1 cellular context compared by ENCODE assay signal in genomic region chr10:71850745-71851629, GRCh38.
A peak's percentile ranks its signal among the peaks of the same experiment; 100 is the strongest.
TF ChIP-seq lines count a peak whose summit lies in the region.

TSS of gene PSAP (minus strand) at chr10:71851251. CDS start at chr10:71851221, 30 bp downstream.

TF ChIP-seq in WTC11, 78 proteins besides CTCF, POLR2A, EP300 and RAD21 (continued from another document):
- TF ChIP-seq AR (CRISPR knock-in tag; IDR thresholded peaks at IDR 0.05) (no peak), ETV6 (CRISPR knock-in tag; IDR thresholded peaks at IDR 0.05) (peak; percentile 68; the same call in 1 of the 2 replicates), ESRRA (CRISPR knock-in tag; IDR thresholded peaks at IDR 0.05; ENCODE audit: borderline replicate concordance) (no peak), ATF2 (CRISPR knock-in tag; IDR thresholded peaks at IDR 0.05; ENCODE audit: borderline replicate concordance, low read depth) (no peak), E2F1 (CRISPR knock-in tag; IDR thresholded peaks at IDR 0.05) (no peak), ERG (CRISPR knock-in tag; IDR thresholded peaks at IDR 0.05) (no peak), TEAD4 (CRISPR knock-in tag; IDR thresholded peaks at IDR 0.05) (no peak), E2F5 (CRISPR knock-in tag; IDR thresholded peaks at IDR 0.05) (peak; percentile 76), ZNF138 (CRISPR knock-in tag; conservative IDR thresholded peaks at IDR 0.05) (no peak), ZNF532 (CRISPR knock-in tag; IDR thresholded peaks at IDR 0.05; ENCODE audit: borderline replicate concordance) (no peak), USF1 (CRISPR knock-in tag; IDR thresholded peaks at IDR 0.05) (peak; percentile 89), ZNF416 (CRISPR knock-in tag; IDR thresholded peaks at IDR 0.05) (no peak), MLX (CRISPR knock-in tag; IDR thresholded peaks at IDR 0.05) (no peak), NFE2L1 (CRISPR knock-in tag; IDR thresholded peaks at IDR 0.05) (peak; percentile 71; the same call in 1 of the 2 replicates), ZMAT4 (CRISPR knock-in tag; IDR thresholded peaks at IDR 0.05) (no peak), RELA (CRISPR knock-in tag; IDR thresholded peaks at IDR 0.05; ENCODE audit: borderline replicate concordance) (no peak), ZNF219 (CRISPR knock-in tag; IDR thresholded peaks at IDR 0.05; ENCODE audit: borderline replicate concordance) (no peak), PRDM15 (CRISPR knock-in tag; IDR thresholded peaks at IDR 0.05) (no peak)
